In the genomic region with DNA sequence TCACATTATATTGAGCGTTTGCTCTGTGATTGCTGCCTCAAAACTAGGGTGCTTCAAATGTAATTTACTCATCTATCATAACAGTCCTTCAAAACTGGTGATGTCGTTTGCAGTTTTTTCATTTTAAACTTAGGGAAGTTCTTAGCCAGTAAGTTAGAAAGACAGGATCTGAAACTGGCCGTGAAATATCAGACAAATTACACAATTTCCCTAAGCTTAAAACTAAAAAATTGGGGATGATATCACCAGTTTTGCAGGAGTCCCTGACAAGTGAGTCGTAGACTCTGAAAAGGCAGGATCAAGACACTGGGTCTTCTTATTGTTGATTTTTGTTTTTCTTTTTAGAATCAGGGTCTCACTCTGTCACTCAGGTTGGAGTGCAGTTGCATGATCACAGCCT, we compare ENCODE assay signal across 36 cellular contexts. TPM values are rescaled to one million over a fixed set of nuclear protein-coding genes. Genes with fewer than 3 reads are reported as not detected.
A peak's percentile ranks its signal among the peaks of the same experiment; 100 is the strongest.
DNase-seq lines count a peak whose midpoint lies in the region; ATAC-seq, FAIRE-seq and TF ChIP-seq lines count a peak whose summit lies in the region.
"Had no signal": no experiment of that assay in that cellular context is flagged by ENCODE, and none has a peak within 500 bp of the region (broad histone marks: within the 10 kb centered on the region; RNA-seq: fewer than 3 reads in every experiment).

No MANE protein-coding gene starts in this region.

- H3K27me3 ChIP-seq in left ventricle myocardium inferior (ENCODE audit: low read depth) (no peaks in the 10 kb centered on the region), K562 (ENCODE audit: control insufficient read depth in 2 of 2, insufficient read depth in 2 of 2, low read length in 2 of 2) (no peaks in the 10 kb centered on the region), skeletal muscle tissue (ENCODE audit: control insufficient read depth in 3 of 3, insufficient read depth in 3 of 3, low read length in 3 of 3) (no peaks in the 10 kb centered on the region)
- H3K27me3 ChIP-seq: thyroid gland had no signal

- peaks cover 6% of the 10 kb centered on the region; the same call in 1 of the 2 replicates for H4K20me1 ChIP-seq in K562 (replicated peaks; ENCODE audit: control insufficient read depth, insufficient read depth, low read length)

- peaks cover 12% of the 10 kb centered on the region for H3K4me1 ChIP-seq in left ventricle myocardium inferior
- peaks cover 0 to 3% of the 10 kb centered on the region in 2 experiments; a peak in 3 of 5 replicates for H3K4me1 ChIP-seq in K562 (replicated peaks in 1 of 2; ENCODE audit: control insufficient read depth in 2 of 2, insufficient read depth in 2 of 2, low read length in 2 of 2)
- no peaks in the 10 kb centered on the region for H3K4me1 ChIP-seq in skeletal muscle tissue (ENCODE audit: control insufficient read depth in 3 of 3, insufficient read depth in 3 of 3, low read length in 3 of 3)
- H3K4me1 ChIP-seq: prostate gland, thyroid gland had no signal

- H3K27ac ChIP-seq in left ventricle myocardium inferior (replicated peaks) (peak overlapping the region; percentile 13), K562 (ENCODE audit: extremely low read depth, low read depth, low read length) (no peak overlapping the region), skeletal muscle tissue (ENCODE audit: low read depth, low read length) (peak overlapping the region; percentile 26)
- H3K27ac ChIP-seq: coronary artery, PC-9, prostate gland, thyroid gland, VCaP had no signal

- no peaks in the 10 kb centered on the region for H3K9me1 ChIP-seq in K562 (ENCODE audit: control insufficient read depth, insufficient read depth, low read length)

- in situ Hi-C loops in K562 (cut with MboI) (no loop called here), GM13976 (cut with MboI; ENCODE audit: low sequenced_read_pairs, unreplicated experiment) (loop anchor here (25.0 kb wide), 1 partner anchor 90 kb away; no protein-coding TSS in a partner anchor)

- peak; percentile 15 for FAIRE-seq in K562 (lab: Jason Lieb, UNC)
- FAIRE-seq: A204.1, GM18507 had no signal

- H3K4me3 ChIP-seq in left ventricle myocardium inferior (no peak overlapping the region), K562 (no peak overlapping the region), skeletal muscle tissue (ENCODE audit: low read length in 3 of 3) (no peak overlapping the region)
- H3K4me3 ChIP-seq: coronary artery, PC-9, prostate gland, thyroid gland had no signal

- intact Hi-C loops in left ventricle myocardium inferior (cut with micrococcal nuclease) (no loop called here), cardiac septum (cut with DNase I) (no loop called here), K562 (cut with micrococcal nuclease) (no loop called here)

- H3K9ac ChIP-seq in K562 (ENCODE audit: insufficient read depth in 1 of 2, low read depth in 2 of 2, low read length in 2 of 2), result no peak overlapping the region
- no peak overlapping the region for H3K9ac ChIP-seq in skeletal muscle tissue (ENCODE audit: low read depth in 1 of 3, low read length in 3 of 3)

- peaks cover 99% of the 10 kb centered on the region for H3K79me2 ChIP-seq in K562 (ENCODE audit: control insufficient read depth, insufficient read depth, low read length)

- CTCF ChIA-PET in K562 (lab: Yijun Ruan, JAX; ENCODE audit: low intra/inter-chr PET ratio), result no interaction called here

- WGBS in K562 (ENCODE audit: insufficient coverage, low coverage, missing lambda C conversion rate), result 75% methylated on average over 4 of the region's 4 CpGs

- H3K4me2 ChIP-seq in K562 (ENCODE audit: insufficient read depth, low read length), result no peak overlapping the region
- H3K4me2 ChIP-seq: PC-9 had no signal

- no peak overlapping the region for H2AFZ ChIP-seq in K562 (ENCODE audit: low read depth, low read length)
- H2AFZ ChIP-seq: PC-9 had no signal

- no TSS peak for BruUV-seq in K562 (replicated peaks; lab: Mats Ljungman, UMichigan)

- no peaks in the 10 kb centered on the region for H3K36me3 ChIP-seq in left ventricle myocardium inferior
- peaks cover 15% of the 10 kb centered on the region; the same call in 2 of the 3 replicates for H3K36me3 ChIP-seq in K562 (ENCODE audit: control insufficient read depth, insufficient read depth, low read length)
- H3K36me3 ChIP-seq in skeletal muscle tissue (ENCODE audit: control insufficient read depth in 3 of 3, insufficient read depth in 3 of 3, low read length in 3 of 3), result no peaks in the 10 kb centered on the region
- H3K36me3 ChIP-seq: prostate gland, thyroid gland had no signal

- TF ChIP-seq RAD21 in K562 (CRISPR knock-in tag; conservative IDR thresholded peaks at IDR 0.05 in 1 of 2, IDR thresholded peaks at IDR 0.05 in 1 of 2), result no peak

- H3K9me3 ChIP-seq in left ventricle myocardium inferior (replicated peaks), result no peaks in the 10 kb centered on the region
- no peaks in the 10 kb centered on the region for H3K9me3 ChIP-seq in K562 (replicated peaks; ENCODE audit: control insufficient read depth, insufficient read depth, low read depth, low read length)
- H3K9me3 ChIP-seq in skeletal muscle tissue (ENCODE audit: control insufficient read depth in 3 of 3, low read length in 3 of 3), result no peaks in the 10 kb centered on the region
- H3K9me3 ChIP-seq: prostate gland, thyroid gland had no signal

- ATAC-seq in K562 (no peak), GM19397 (IDR thresholded peaks at IDR 0.05; ENCODE audit: unreplicated experiment) (no peak)
- ATAC-seq: CD8-positive, alpha-beta T cell; naive thymus-derived CD4-positive, alpha-beta T cell; sciatic nerve had no signal

- no peak for TF ChIP-seq EP300 in K562 (IDR thresholded peaks at IDR 0.05; ENCODE audit: low read length)

- DNase-seq in left ventricle myocardium inferior (no peak), cardiac septum (ENCODE audit: low spot score) (no peak), MV-4-11 (lab: John Stamatoyannopoulos, UW) (peak; percentile 86), K562 (ENCODE audit: extremely low read depth in 1 of 4, low spot score in 3 of 4) (no peak), GM13976 (ENCODE audit: low spot score) (no peak), middle frontal gyrus (ENCODE audit: extremely low spot score, low spot score) (no peak)
- DNase-seq: activated CD4-positive, alpha-beta T cell treated with anti-CD3 and anti-CD28 coated beads for 48 hours; activated CD8-positive, alpha-beta memory T cell treated with anti-CD3 and anti-CD28 coated beads for 24 hours; activated gamma-delta T cell; activated naive CD8-positive, alpha-beta T cell treated with anti-CD3 and anti-CD28 coated beads, Interleukin-2, amount 10 ng/mL, durations not matched to agents 7 days and 5 days; activated T-cell treated with anti-CD3 and anti-CD28 coated beads for 4 hours; caudate nucleus; CD8-positive, alpha-beta T cell; EL; erythroblast; foreskin fibroblast; H9; islet precursor cell; midbrain; naive thymus-derived CD4-positive, alpha-beta T cell; NCI-H1105; NCI-H187 treated with DMSO at 0.1 percent for 48 hours; NCI-H2171; NCI-H510A; PC-9; stimulated activated CD4-positive, alpha-beta T cell treated with anti-CD3 and anti-CD28 coated beads, Interleukin-12 subunit alpha, Interleukin-12 subunit beta, amount 100 ng/mL, for 4 hours; stimulated activated CD4-positive, alpha-beta T cell treated with anti-CD3 and anti-CD28 coated beads, Interleukin-4, amount 100 ng/mL, for 24 hours; thyroid gland had no signal

- TF ChIP-seq CTCF in left ventricle myocardium inferior (IDR thresholded peaks at IDR 0.05; ENCODE audit: borderline replicate concordance) (no peak), K562 (IDR thresholded peaks at IDR 0.05 in 2 of 3, conservative IDR thresholded peaks at IDR 0.05 in 1 of 3; ENCODE audit: insufficient read depth in 2 of 3, low read depth in 1 of 3, low read length in 3 of 3) (no peak), GM13976 (IDR thresholded peaks at IDR 0.05; ENCODE audit: borderline replicate concordance, control extremely low read depth, extremely low read depth, insufficient read depth, missing control alignments) (no peak)

- POLR2A ChIA-PET in K562 (lab: Yijun Ruan, JAX), result no interaction called here

- TF ChIP-seq POLR2A in K562 (conservative IDR thresholded peaks at IDR 0.05), result no peak

RNA-seq across cellular contexts. Expression of gene MOB1B, which starts 44.8 kb away (rescaled TPM):
- total RNA-seq in left ventricle myocardium inferior (18.3 TPM), cardiac septum (23.0 TPM), K562 (2014; rRNA removed) (10.7 and 11.3 TPM in 2 replicates), K562 (2014; rRNA removed; fragmentation: Illumina TruSeq; extraction: Trizol) (28.5 and 33.3 TPM in 2 replicates), K562 (2015; rRNA removed; fragmentation: Illumina TruSeq; extraction: Trizol) (15.1 and 16.8 TPM in 2 replicates), K562 (2021) (37.8 and 40.1 TPM in 2 replicates), skeletal muscle tissue (30.3 TPM)
- total RNA-seq in K562 (2011; cell fraction: chromatin; rRNA removed; ENCODE audit: low replicate concordance), result 27.1 and 74.0 TPM in 2 replicates
- total RNA-seq in K562 (2011; cell fraction: nucleolus; rRNA removed), result 8.3 and 14.1 TPM in 2 replicates
- total RNA-seq in K562 (2011; cell fraction: nucleoplasm; rRNA removed), result 36.4 and 73.0 TPM in 2 replicates
- polyA plus RNA-seq in K562 (2011; rRNA removed) (28.9 and 34.8 TPM in 2 replicates), K562 (2014; fragmentation: Illumina TruSeq; extraction: Trizol) (25.2 and 27.2 TPM in 2 replicates), K562 (2014; fragmentation: Nextera tagmentation; extraction: Ambion mirVana) (1 to 10 TPM; 8.4 to 9.3 TPM), K562 (2014; rRNA removed) (19.0 and 20.4 TPM in 2 replicates)
- 5.8 and 13.9 TPM in 2 replicates for polyA plus RNA-seq in K562 (2011; cell fraction: cytosol; rRNA removed)
- polyA plus RNA-seq in K562 (2011; cell fraction: nucleus; rRNA removed), result 16.0 and 17.9 TPM in 2 replicates
- polyA plus RNA-seq in K562 (2012), result 15.0 and 21.1 TPM in 2 replicates
- 83.9 and 88.8 TPM in 2 replicates for polyA minus RNA-seq in K562 (2011; rRNA and poly(A)+ RNA removed)
- polyA minus RNA-seq in K562 (2011; cell fraction: cytosol; rRNA and poly(A)+ RNA removed), result 47.3 and 83.2 TPM in 2 replicates
- polyA minus RNA-seq in K562 (2011; cell fraction: nucleus; rRNA and poly(A)+ RNA removed), result 17.4 and 27.4 TPM in 2 replicates

RNA-seq across cellular contexts. Expression of gene DCK, which starts 46.5 kb away (rescaled TPM):
- 7.5 TPM for total RNA-seq in left ventricle myocardium inferior
- total RNA-seq in cardiac septum, result 7.1 TPM
- 2.4 and 39.4 TPM in 2 replicates for total RNA-seq in K562 (2011; cell fraction: chromatin; rRNA removed; ENCODE audit: low replicate concordance)
- 1.7 and 2.2 TPM in 2 replicates for total RNA-seq in K562 (2011; cell fraction: nucleolus; rRNA removed)
- 3.5 and 7.2 TPM in 2 replicates for total RNA-seq in K562 (2011; cell fraction: nucleoplasm; rRNA removed)
- total RNA-seq in K562 (2014; rRNA removed), result 11.3 and 14.2 TPM in 2 replicates
- 21.8 and 24.9 TPM in 2 replicates for total RNA-seq in K562 (2014; rRNA removed; fragmentation: Illumina TruSeq; extraction: Trizol)
- 19.3 and 20.9 TPM in 2 replicates for total RNA-seq in K562 (2015; rRNA removed; fragmentation: Illumina TruSeq; extraction: Trizol)
- total RNA-seq in K562 (2021), result 18.1 and 18.5 TPM in 2 replicates
- polyA plus RNA-seq in K562 (2011; rRNA removed), result 12.0 and 14.4 TPM in 2 replicates
- polyA plus RNA-seq in K562 (2011; cell fraction: cytosol; rRNA removed), result 3.3 and 6.8 TPM in 2 replicates
- 2.4 and 3.8 TPM in 2 replicates for polyA plus RNA-seq in K562 (2011; cell fraction: nucleus; rRNA removed)
- 14.8 and 21.4 TPM in 2 replicates for polyA plus RNA-seq in K562 (2012)
- polyA plus RNA-seq in K562 (2014; fragmentation: Illumina TruSeq; extraction: Trizol), result 21.1 and 25.8 TPM in 2 replicates
- 10 to 100 TPM; 19.6 to 21.2 TPM for polyA plus RNA-seq in K562 (2014; fragmentation: Nextera tagmentation; extraction: Ambion mirVana)
- polyA plus RNA-seq in K562 (2014; rRNA removed), result 15.8 and 16.7 TPM in 2 replicates
- polyA minus RNA-seq in K562 (2011; rRNA and poly(A)+ RNA removed), result 8.5 and 11.5 TPM in 2 replicates
- polyA minus RNA-seq in K562 (2011; cell fraction: cytosol; rRNA and poly(A)+ RNA removed), result 6.8 and 8.3 TPM in 2 replicates
- 2.4 and 4.7 TPM in 2 replicates for polyA minus RNA-seq in K562 (2011; cell fraction: nucleus; rRNA and poly(A)+ RNA removed)
- 18.3 TPM for total RNA-seq in skeletal muscle tissue
